Comparison of ENCODE assay signal across 9 cellular contexts in the genomic region with DNA sequence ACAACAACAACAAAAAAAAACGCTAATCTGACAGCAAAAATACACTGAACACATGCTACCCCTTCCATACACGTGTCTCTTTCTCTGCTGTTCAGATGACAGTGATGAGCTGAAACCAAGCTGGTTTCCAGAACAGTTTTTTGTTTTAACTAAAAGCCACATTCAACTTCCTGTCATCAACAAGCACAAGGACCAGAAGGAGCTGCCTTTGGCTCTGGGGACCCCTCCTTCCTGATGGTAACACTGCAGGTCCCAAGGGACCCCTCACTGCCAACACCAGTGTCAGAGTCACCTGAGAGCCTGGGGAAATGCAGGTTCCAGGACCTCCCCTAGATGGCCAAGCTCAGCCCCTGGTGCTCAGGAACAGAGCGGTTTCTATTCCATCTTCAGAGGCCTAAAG. TPM values are rescaled to one million over a fixed set of nuclear protein-coding genes. Genes with fewer than 3 reads are reported as not detected.
DNase-seq lines count a peak whose midpoint lies in the region; ATAC-seq, FAIRE-seq and TF ChIP-seq lines count a peak whose summit lies in the region.
"Had no signal": no experiment of that assay in that cellular context is flagged by ENCODE, and none has a peak within 500 bp of the region (broad histone marks: within the 10 kb centered on the region; RNA-seq: fewer than 3 reads in every experiment).

No MANE protein-coding gene starts in this region.

- peaks cover 0 to 42% (median 0%) of the 10 kb centered on the region in 12 donors for H3K4me1 ChIP-seq in heart left ventricle
- H3K4me1 ChIP-seq: SJSA1 had no signal

- CTCF ChIA-PET in CD4-positive, alpha-beta T cell (lab: Charles Lee) = interaction anchor here (0.7 kb wide), 1 partner anchor 1018 kb away, joined by 4 read pairs; no protein-coding TSS in a partner anchor
- CTCF ChIA-PET in activated CD8-positive, alpha-beta T cell treated with anti-CD3 and anti-CD28 coated beads, Interleukin-2, amount 10 ng/mL, durations not matched to agents 7 days and 5 days (lab: Charles Lee) = interaction anchor here (0.6 to 3.7 kb wide), 10 partner anchors 10 to 285 kb away, joined by 3 to 42 read pairs (median 3); no protein-coding TSS in a partner anchor

- peaks cover 24% of the 10 kb centered on the region for H3K36me3 Mint-ChIP-seq in CD4-positive, alpha-beta T cell (ENCODE audit: low read depth)
- H3K36me3 Mint-ChIP-seq in activated CD8-positive, alpha-beta T cell treated with anti-CD3 and anti-CD28 coated beads, Interleukin-2, amount 10 ng/mL, durations not matched to agents 7 days and 5 days (ENCODE audit: low read depth) = peaks cover 48% of the 10 kb centered on the region

- no peak overlapping the region for H3K4me3 Mint-ChIP-seq in CD4-positive, alpha-beta T cell
- H3K4me3 Mint-ChIP-seq in activated CD8-positive, alpha-beta T cell treated with anti-CD3 and anti-CD28 coated beads, Interleukin-2, amount 10 ng/mL, durations not matched to agents 7 days and 5 days = peak overlapping the region; percentile 45

- WGBS in heart left ventricle, 4 donors = 60 to 77% (median 72%) methylated on average over 3 of the region's 3 CpGs

- H3K27ac Mint-ChIP-seq in CD4-positive, alpha-beta T cell = peak overlapping the region; percentile 80
- peak overlapping the region; percentile 89 for H3K27ac Mint-ChIP-seq in activated CD8-positive, alpha-beta T cell treated with anti-CD3 and anti-CD28 coated beads, Interleukin-2, amount 10 ng/mL, durations not matched to agents 7 days and 5 days

- H3K27me3 ChIP-seq in CD4-positive, alpha-beta T cell (ENCODE audit: control insufficient read depth, insufficient read depth, low read length) = no peaks in the 10 kb centered on the region
- peaks cover 0 to 8% (median 0%) of the 10 kb centered on the region in 9 donors for H3K27me3 ChIP-seq in heart left ventricle
- H3K27me3 ChIP-seq: SJSA1 had no signal

- H3K4me1 Mint-ChIP-seq in CD4-positive, alpha-beta T cell (ENCODE audit: low read depth) = peaks cover 11% of the 10 kb centered on the region
- H3K4me1 Mint-ChIP-seq in activated CD8-positive, alpha-beta T cell treated with anti-CD3 and anti-CD28 coated beads, Interleukin-2, amount 10 ng/mL, durations not matched to agents 7 days and 5 days (ENCODE audit: low read depth) = peaks cover 56% of the 10 kb centered on the region

- no peak overlapping the region for H3K4me3 ChIP-seq in heart left ventricle
- H3K4me3 ChIP-seq: SJSA1 had no signal

- no peak for DNase-seq in CD4-positive, alpha-beta T cell
- peak; percentile 72 for DNase-seq in GM19239 (ENCODE audit: insufficient read length, low spot score)
- DNase-seq in activated CD8-positive, alpha-beta T cell treated with anti-CD3 and anti-CD28 coated beads, Interleukin-2, amount 10 ng/mL, durations not matched to agents 7 days and 5 days = peak; percentile 55
- DNase-seq in NCI-H2081 treated with DMSO at 0.1 percent for 48 hours (lab: John Stamatoyannopoulos, UW) = no peak
- DNase-seq in heart left ventricle = no peak
- DNase-seq in COLO668 (lab: John Stamatoyannopoulos, UW; ENCODE audit: unreplicated experiment) = no peak
- DNase-seq in SIG-M5 treated with dmso at 0.1 percent for 504 hours (lab: John Stamatoyannopoulos, UW; ENCODE audit: unreplicated experiment) = no peak

- no peak overlapping the region for H3K27ac ChIP-seq in CD4-positive, alpha-beta T cell (ENCODE audit: low read depth, low read length)
- peak overlapping the region in 1 of 12 donors; percentile 83 for H3K27ac ChIP-seq in heart left ventricle
- H3K27ac ChIP-seq: SJSA1 had no signal

- H3K9me3 ChIP-seq in CD4-positive, alpha-beta T cell (ENCODE audit: control insufficient read depth, low read length) = no peaks in the 10 kb centered on the region
- H3K9me3 ChIP-seq in heart left ventricle = no peaks in the 10 kb centered on the region
- H3K9me3 ChIP-seq: SJSA1 had no signal

- peak; percentile 50 for ATAC-seq in CD4-positive, alpha-beta T cell (ENCODE audit: poor library complexity)
- ATAC-seq in HG03097 (IDR thresholded peaks at IDR 0.05; ENCODE audit: low FRiP score, unreplicated experiment) (peak; percentile 85), heart left ventricle (no peak)
- peak; percentile 70 for ATAC-seq in activated CD8-positive, alpha-beta T cell treated with anti-CD3 and anti-CD28 coated beads, Interleukin-2, amount 10 ng/mL, durations not matched to agents 7 days and 5 days

- peaks cover 0 to 41% (median 12%) of the 10 kb centered on the region in 9 donors for H3K36me3 ChIP-seq in heart left ventricle

- POLR2A ChIA-PET in CD4-positive, alpha-beta T cell (lab: Charles Lee) = interaction anchor here (1.0 kb wide), 1 partner anchor 23 kb away, joined by 4 read pairs; no protein-coding TSS in a partner anchor
- POLR2A ChIA-PET in activated CD8-positive, alpha-beta T cell treated with anti-CD3 and anti-CD28 coated beads, Interleukin-2, amount 10 ng/mL, durations not matched to agents 7 days and 5 days (lab: Charles Lee) = interaction anchor here (0.9 to 1.1 kb wide), 2 partner anchors 24 to 103 kb away, joined by 4 read pairs; a partner anchor contains a TSS

- intact Hi-C loops in CD4-positive, alpha-beta T cell (cut with DNase I, micrococcal nuclease) = no loop called here
- intact Hi-C loops in heart left ventricle (cut with DNase I) = no loop called here

- no peaks in the 10 kb centered on the region for H3K9me3 Mint-ChIP-seq in CD4-positive, alpha-beta T cell
- no peaks in the 10 kb centered on the region for H3K9me3 Mint-ChIP-seq in activated CD8-positive, alpha-beta T cell treated with anti-CD3 and anti-CD28 coated beads, Interleukin-2, amount 10 ng/mL, durations not matched to agents 7 days and 5 days (ENCODE audit: insufficient read depth)

- no peaks in the 10 kb centered on the region for H3K27me3 Mint-ChIP-seq in CD4-positive, alpha-beta T cell
- H3K27me3 Mint-ChIP-seq in activated CD8-positive, alpha-beta T cell treated with anti-CD3 and anti-CD28 coated beads, Interleukin-2, amount 10 ng/mL, durations not matched to agents 7 days and 5 days (ENCODE audit: low read depth) = no peaks in the 10 kb centered on the region

- TF ChIP-seq CTCF in CD4-positive, alpha-beta T cell (IDR thresholded peaks at IDR 0.05) = no peak
- TF ChIP-seq CTCF in heart left ventricle (IDR thresholded peaks at IDR 0.05) = no peak

- no peak for TF ChIP-seq POLR2A in heart left ventricle (IDR thresholded peaks at IDR 0.05)

- FAIRE-seq in GM19239 (lab: Jason Lieb, UNC) = peak; percentile 98

RNA-seq across cellular contexts. Expression of a gene that starts 6.0 kb away (rescaled TPM):
- total RNA-seq in CD4-positive, alpha-beta T cell = 1 to 10 TPM; 3.2 to 4.4 TPM
- 10 to 100 TPM; 43.9 to 47.5 TPM for total RNA-seq in activated CD8-positive, alpha-beta T cell treated with anti-CD3 and anti-CD28 coated beads, Interleukin-2, amount 10 ng/mL, durations not matched to agents 7 days and 5 days
- 1 to 10 TPM in 5 of 9 donors, under 1 TPM in 4; 0.35 to 8.4 (median 1.5) TPM for total RNA-seq in heart left ventricle
- 1 to 10 TPM; 1.2 to 1.4 TPM for polyA plus RNA-seq in heart left ventricle
- total RNA-seq: SJSA1 had no signal

RNA-seq across cellular contexts. Expression of a gene that starts 37.5 kb away (rescaled TPM):
- 10 to 100 TPM in 1 of 2 experiments, 1 to 10 TPM in 1; 9.5 to 11.3 TPM for total RNA-seq in CD4-positive, alpha-beta T cell
- total RNA-seq in activated CD8-positive, alpha-beta T cell treated with anti-CD3 and anti-CD28 coated beads, Interleukin-2, amount 10 ng/mL, durations not matched to agents 7 days and 5 days = 10 to 100 TPM; 43.2 to 44.0 TPM
- 10 to 100 TPM; 22.6 to 61.3 (median 31.9) TPM for total RNA-seq in heart left ventricle
- 10 to 100 TPM; 16.2 to 58.5 TPM for polyA plus RNA-seq in heart left ventricle

Comparison
In these comparisons a context has a peak if more than half of its experiments do, and no peak if none do; other contexts are left out.
1. ATAC-seq: peak in CD4-positive, alpha-beta T cell (single experiment), HG03097 (single experiment) and activated CD8-positive, alpha-beta T cell treated with anti-CD3 and anti-CD28 coated beads, Interleukin-2, amount 10 ng/mL, durations not matched to agents 7 days and 5 days (single experiment); none in heart left ventricle (0 of 4).
2. DNase-seq: peak in GM19239 (single experiment) and activated CD8-positive, alpha-beta T cell treated with anti-CD3 and anti-CD28 coated beads, Interleukin-2, amount 10 ng/mL, durations not matched to agents 7 days and 5 days (single experiment); none in CD4-positive, alpha-beta T cell (0 of 10), NCI-H2081 treated with DMSO at 0.1 percent for 48 hours (single experiment), heart left ventricle (0 of 5), COLO668 (single experiment) and SIG-M5 treated with dmso at 0.1 percent for 504 hours (single experiment).
3. RNA of a gene that starts 6.0 kb away (total RNA-seq): 43.9 to 47.5 TPM in activated CD8-positive, alpha-beta T cell treated with anti-CD3 and anti-CD28 coated beads, Interleukin-2, amount 10 ng/mL, durations not matched to agents 7 days and 5 days; 3.2 to 4.4 TPM in CD4-positive, alpha-beta T cell and 0.35 to 8.4 TPM in heart left ventricle; every median in the first group is over 4 times any median in the second.